In the genomic region with DNA sequence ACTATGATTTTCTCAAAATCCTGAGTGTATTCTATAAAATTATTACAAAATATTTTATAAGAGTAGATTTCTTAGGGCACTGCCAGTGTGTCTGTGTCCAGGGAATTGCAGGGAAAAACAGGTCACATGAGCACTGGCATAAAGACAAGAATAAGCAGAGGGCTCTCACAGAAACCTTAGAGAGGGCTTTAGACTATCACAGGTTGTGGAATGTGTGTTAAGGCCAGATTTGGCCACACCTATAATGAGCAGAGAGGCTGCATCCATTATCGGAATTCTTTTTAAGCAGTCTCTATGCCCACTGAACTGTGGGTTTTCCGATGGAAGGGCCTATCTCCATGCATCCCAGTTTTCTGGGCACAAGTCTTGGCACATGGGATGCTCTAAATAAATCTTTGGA, we compare ENCODE assay signal across 35 cellular contexts.
"Had no signal": no experiment of that assay in that cellular context is flagged by ENCODE, and none has a peak within 500 bp of the region (broad histone marks: within the 10 kb centered on the region; RNA-seq: fewer than 3 reads in every experiment).

No MANE protein-coding gene starts in this region.

- H3K4me1 Mint-ChIP-seq: activated B cell treated with CpG ODN at 0.5 μM for 24 hours; activated CD4-positive, alpha-beta T cell treated with anti-CD3 and anti-CD28 coated beads, Interleukin-2, amount 10 ng/mL, durations not matched to agents 24 days and 14 days; activated naive CD8-positive, alpha-beta T cell treated with anti-CD3 and anti-CD28 coated beads for 36 hours; activated T-helper 17 cell treated with anti-CD3 and anti-CD28 coated beads, Interleukin-2, amount 50 U/mL, for 72 hours had no signal

- H3K36me3 ChIP-seq: adrenal gland, brain microvascular endothelial cell, breast epithelium had no signal

- DNase-seq: activated B cell treated with CpG ODN at 0.5 μM for 24 hours; activated CD4-positive, alpha-beta memory T cell treated with anti-CD3 and anti-CD28 coated beads for 36 hours; activated CD4-positive, alpha-beta T cell treated with anti-CD3 and anti-CD28 coated beads for 4 hours; activated CD4-positive, alpha-beta T cell treated with anti-CD3 and anti-CD28 coated beads, Interleukin-2, amount 10 ng/mL, durations not matched to agents 24 days and 14 days; activated CD4-positive, alpha-beta T cell treated with anti-CD3 and anti-CD28 coated beads, Interleukin-2, amount 50 U/mL, for 1 hour; activated CD4-positive, alpha-beta T cell treated with anti-CD3 and anti-CD28 coated beads, Interleukin-2, amount 50 U/mL, for 4 hours; activated CD4-positive, CD25-positive, alpha-beta regulatory T cell treated with anti-CD3 and anti-CD28 coated beads, Interleukin-2, amount 50 U/mL, for 72 hours; activated CD8-positive, alpha-beta memory T cell treated with anti-CD3 and anti-CD28 coated beads, Interleukin-2, amount 50 U/mL, for 4 hours; activated CD8-positive, alpha-beta T cell treated with anti-CD3 and anti-CD28 coated beads for 36 hours; activated effector memory CD4-positive, alpha-beta T cell treated with anti-CD3 and anti-CD28 coated beads, Interleukin-2, amount 50 U/mL, for 16 hours; activated gamma-delta T cell treated with Interleukin-2 at 50 U/mL for 16 hours; activated naive CD4-positive, alpha-beta T cell; activated naive CD4-positive, alpha-beta T cell treated with anti-CD3 and anti-CD28 coated beads for 36 hours; activated naive CD4-positive, alpha-beta T cell treated with anti-CD3 and anti-CD28 coated beads, Interleukin-2, amount 50 U/mL, for 16 hours; activated naive CD8-positive, alpha-beta T cell treated with anti-CD3 and anti-CD28 coated beads for 36 hours; activated T-cell treated with anti-CD3 and anti-CD28 coated beads for 4 hours; activated T-cell treated with anti-CD3 and anti-CD28 coated beads, Interleukin-2, amount 50 U/mL, for 1 hour; activated T-cell treated with anti-CD3 and anti-CD28 coated beads, Interleukin-2, amount 50 U/mL, for 4 hours; activated T-cell treated with anti-CD3 and anti-CD28 coated beads, Interleukin-2, amount 50 U/mL, for 72 hours; adrenal gland; amniotic stem cell; aorta; body of pancreas; brain microvascular endothelial cell; central memory CD4-positive, alpha-beta T cell; T-helper 1 cell; T-helper 2 cell; T-helper 9 cell had no signal

- H3K27me3 ChIP-seq: adrenal gland, body of pancreas, brain microvascular endothelial cell, breast epithelium had no signal

- H3K27ac ChIP-seq: adrenal gland, body of pancreas, brain microvascular endothelial cell, breast epithelium, VCaP had no signal

- ATAC-seq: activated CD8-positive, alpha-beta T cell treated with anti-CD3 and anti-CD28 coated beads for 36 hours; activated naive CD4-positive, alpha-beta T cell treated with anti-CD3 and anti-CD28 coated beads, Interleukin-2, amount 50 U/mL, for 72 hours; activated T-cell treated with anti-CD3 and anti-CD28 coated beads, Interleukin-2, amount 50 U/mL, for 4 hours; activated T-cell treated with anti-CD3 and anti-CD28 coated beads, Interleukin-2, amount 50 U/mL, for 72 hours; activated T-helper 17 cell treated with anti-CD3 and anti-CD28 coated beads, Interleukin-2, amount 50 U/mL, for 72 hours; body of pancreas had no signal

- H3K4me1 ChIP-seq: adrenal gland, body of pancreas, breast epithelium had no signal

- H3K4me3 Mint-ChIP-seq: activated B cell treated with CpG ODN at 0.5 μM for 24 hours; activated CD4-positive, alpha-beta memory T cell treated with anti-CD3 and anti-CD28 coated beads for 36 hours; activated CD4-positive, alpha-beta T cell treated with anti-CD3 and anti-CD28 coated beads, Interleukin-2, amount 10 ng/mL, durations not matched to agents 24 days and 14 days; activated CD8-positive, alpha-beta T cell treated with anti-CD3 and anti-CD28 coated beads for 36 hours; activated naive CD4-positive, alpha-beta T cell treated with anti-CD3 and anti-CD28 coated beads for 36 hours; activated naive CD8-positive, alpha-beta T cell treated with anti-CD3 and anti-CD28 coated beads for 36 hours; activated T-cell treated with anti-CD3 and anti-CD28 coated beads, Interleukin-2, amount 50 U/mL, for 4 hours; activated T-cell treated with anti-CD3 and anti-CD28 coated beads, Interleukin-2, amount 50 U/mL, for 72 hours; activated T-helper 1 cell treated with anti-CD3 and anti-CD28 coated beads, Interleukin-12 subunit alpha, Interleukin-12 subunit beta, Interleukin-2, Interleukin-4 antibody, amounts not matched to agents 30 ng/mL and 10 ng/mL and 1 ng/mL, durations not matched to agents 14 hours and 24 hours and 36 hours; activated T-helper 17 cell treated with anti-CD3 and anti-CD28 coated beads, Interleukin-2, amount 50 U/mL, for 72 hours; T-helper 1 cell treated with Interleukin-12 subunit alpha and Interleukin-12 subunit beta and Interleukin-4 antibody, amounts not matched to agents 30 μg/mL and 1 μg/mL, for 36 hours; T-helper 2 cell treated with Interferon-gamma antibody and Interleukin-4, amounts not matched to agents 5 μg/mL and 100 μg/mL, for 36 hours had no signal

- H3K27ac Mint-ChIP-seq: activated B cell treated with CpG ODN at 0.5 μM for 24 hours; activated CD4-positive, alpha-beta memory T cell treated with anti-CD3 and anti-CD28 coated beads for 36 hours; activated CD4-positive, alpha-beta T cell treated with anti-CD3 and anti-CD28 coated beads, Interleukin-2, amount 10 ng/mL, durations not matched to agents 24 days and 14 days; activated CD8-positive, alpha-beta T cell treated with anti-CD3 and anti-CD28 coated beads for 36 hours; activated naive CD4-positive, alpha-beta T cell treated with anti-CD3 and anti-CD28 coated beads for 36 hours; activated naive CD4-positive, alpha-beta T cell treated with anti-CD3 and anti-CD28 coated beads, Interleukin-2, amount 50 U/mL, for 72 hours; activated naive CD8-positive, alpha-beta T cell treated with anti-CD3 and anti-CD28 coated beads for 36 hours; activated T-cell treated with anti-CD3 and anti-CD28 coated beads, Interleukin-2, amount 50 U/mL, for 72 hours; activated T-helper 1 cell treated with anti-CD3 and anti-CD28 coated beads, Interleukin-12 subunit alpha, Interleukin-12 subunit beta, Interleukin-2, Interleukin-4 antibody, amounts not matched to agents 30 ng/mL and 10 ng/mL and 1 ng/mL, durations not matched to agents 14 hours and 24 hours and 36 hours; activated T-helper 17 cell treated with anti-CD3 and anti-CD28 coated beads, Interleukin-2, amount 50 U/mL, for 72 hours; T-helper 1 cell treated with Interleukin-12 subunit alpha and Interleukin-12 subunit beta and Interleukin-4 antibody, amounts not matched to agents 30 μg/mL and 1 μg/mL, for 36 hours; T-helper 2 cell treated with Interferon-gamma antibody and Interleukin-4, amounts not matched to agents 5 μg/mL and 100 μg/mL, for 36 hours had no signal

- H3K9me3 Mint-ChIP-seq: activated B cell treated with CpG ODN at 0.5 μM for 24 hours; activated CD4-positive, alpha-beta memory T cell treated with anti-CD3 and anti-CD28 coated beads for 36 hours; activated CD4-positive, alpha-beta T cell treated with anti-CD3 and anti-CD28 coated beads, Interleukin-2, amount 10 ng/mL, durations not matched to agents 24 days and 14 days; activated CD8-positive, alpha-beta T cell treated with anti-CD3 and anti-CD28 coated beads for 36 hours; activated naive CD4-positive, alpha-beta T cell treated with anti-CD3 and anti-CD28 coated beads for 36 hours; activated naive CD4-positive, alpha-beta T cell treated with anti-CD3 and anti-CD28 coated beads, Interleukin-2, amount 50 U/mL, for 72 hours; activated naive CD8-positive, alpha-beta T cell treated with anti-CD3 and anti-CD28 coated beads for 36 hours; activated T-cell treated with anti-CD3 and anti-CD28 coated beads, Interleukin-2, amount 50 U/mL, for 4 hours; activated T-cell treated with anti-CD3 and anti-CD28 coated beads, Interleukin-2, amount 50 U/mL, for 72 hours; activated T-helper 1 cell treated with anti-CD3 and anti-CD28 coated beads, Interleukin-12 subunit alpha, Interleukin-12 subunit beta, Interleukin-2, Interleukin-4 antibody, amounts not matched to agents 30 ng/mL and 10 ng/mL and 1 ng/mL, durations not matched to agents 14 hours and 24 hours and 36 hours; activated T-helper 17 cell treated with anti-CD3 and anti-CD28 coated beads, Interleukin-2, amount 50 U/mL, for 72 hours; T-helper 1 cell treated with Interleukin-12 subunit alpha and Interleukin-12 subunit beta and Interleukin-4 antibody, amounts not matched to agents 30 μg/mL and 1 μg/mL, for 36 hours; T-helper 2 cell treated with Interferon-gamma antibody and Interleukin-4, amounts not matched to agents 5 μg/mL and 100 μg/mL, for 36 hours had no signal

- H3K4me3 ChIP-seq: adrenal gland, body of pancreas, breast epithelium had no signal
